Comparison of ENCODE assay signal across 25 cellular contexts in genomic region chr17:71978435-71978834, GRCh38.
DNase-seq lines count a peak whose midpoint lies in the region; ATAC-seq, FAIRE-seq and TF ChIP-seq lines count a peak whose summit lies in the region.
"Had no signal": no experiment of that assay in that cellular context is flagged by ENCODE, and none has a peak within 500 bp of the region (broad histone marks: within the 10 kb centered on the region; RNA-seq: fewer than 3 reads in every experiment).

No MANE protein-coding gene starts in this region.

- BruUV-seq in HCT116 (replicated peaks; lab: Mats Ljungman, UMichigan) (no TSS peak), GM12878 (replicated peaks; lab: Mats Ljungman, UMichigan) (no TSS peak)

- FAIRE-seq in A549 (lab: Jason Lieb, UNC): no peak
- FAIRE-seq in GM12878 (lab: Jason Lieb, UNC): no peak
- peak; percentile 95 for FAIRE-seq in keratinocyte (lab: Jason Lieb, UNC)
- FAIRE-seq: A204.1, D721Med, G401.6, HTR-8/SVneo had no signal

- POLR2A ChIA-PET in A549 (lab: Yijun Ruan, JAX) (no interaction called here), HCT116 (lab: Charles Lee) (no interaction called here), GM12878 (lab: Charles Lee) (no interaction called here)

- 35% methylated on average over 5 of the region's 5 CpGs for WGBS in A549 (ENCODE audit: missing lambda C conversion rate)
- WGBS in GM12878 (ENCODE audit: insufficient coverage, insufficient replicate concordance, low lambda C conversion rate, missing lambda C conversion rate): 4% methylated on average over 5 of the region's 5 CpGs

- H3K9me3 ChIP-seq in A549 (no peaks in the 10 kb centered on the region), HCT116 (ENCODE audit: control insufficient read depth in 1 of 2, insufficient read depth in 1 of 2, low read depth in 1 of 2, low read length in 2 of 2) (no peaks in the 10 kb centered on the region), GM12878 (replicated peaks; ENCODE audit: control insufficient read depth, insufficient read depth, low read length) (no peaks in the 10 kb centered on the region; the same call in 2 of the 3 replicates), keratinocyte (ENCODE audit: control insufficient read depth, low read depth, low read length) (no peaks in the 10 kb centered on the region)
- H3K9me3 ChIP-seq: HAP-1, SJSA1 had no signal

- no peaks in the 10 kb centered on the region for H3K9me1 ChIP-seq in keratinocyte (ENCODE audit: control insufficient read depth, extremely low read depth, insufficient read depth, low read length)

- H3K4me3 ChIP-seq in A549 (no peak overlapping the region), HCT116 (replicated peaks in 1 of 2; ENCODE audit: low read depth in 1 of 2, low read length in 2 of 2) (no peak overlapping the region), GM12878 (no peak overlapping the region), keratinocyte (ENCODE audit: control insufficient read depth in 2 of 3, extremely low read depth in 1 of 3, insufficient read depth in 2 of 3, low read depth in 1 of 3, low read length in 3 of 3) (no peak overlapping the region)
- H3K4me3 ChIP-seq: BLaER1 treated with 17β-estradiol and CSF1 and Interleukin-3, amounts not matched to agents 10 nM and 100 nM; HAP-1; PC-9; SJSA1 had no signal

- RAD21 ChIA-PET in HCT116 (lab: Charles Lee; ENCODE audit: low non-redundant PET in 1 of 2, low total read pairs in 2 of 2, uncharacterized antibody in 2 of 2, unreplicated experiment in 2 of 2): no interaction called here
- RAD21 ChIA-PET in GM12878 (lab: Charles Lee; ENCODE audit: unreplicated experiment): no interaction called here

- peaks cover 12% of the 10 kb centered on the region for H3K4me1 ChIP-seq in A549
- peaks cover 0 to 6% of the 10 kb centered on the region in 2 experiments; a peak in 2 of 4 replicates for H3K4me1 ChIP-seq in HCT116 (ENCODE audit: control insufficient read depth in 1 of 2, insufficient read depth in 2 of 2, low read length in 2 of 2)
- H3K4me1 ChIP-seq in GM12878 (ENCODE audit: control insufficient read depth, insufficient read depth, low read length): no peaks in the 10 kb centered on the region
- H3K4me1 ChIP-seq in keratinocyte (ENCODE audit: control insufficient read depth, extremely low read depth, insufficient read depth, low read length): peaks cover 30% of the 10 kb centered on the region
- H3K4me1 ChIP-seq: HAP-1 had no signal

- H3K9ac ChIP-seq in HCT116 (ENCODE audit: low read length) (no peak overlapping the region), GM12878 (ENCODE audit: control insufficient read depth, insufficient read depth, low read length) (no peak overlapping the region), keratinocyte (ENCODE audit: control insufficient read depth, extremely low read depth, insufficient read depth, low read length) (no peak overlapping the region)
- H3K9ac ChIP-seq: BLaER1 treated with 17β-estradiol and CSF1 and Interleukin-3, amounts not matched to agents 10 nM and 100 nM had no signal

- TF ChIP-seq RAD21 in A549 (conservative IDR thresholded peaks at IDR 0.05 in 1 of 2, IDR thresholded peaks at IDR 0.05 in 1 of 2): no peak
- TF ChIP-seq RAD21 in HCT116 (IDR thresholded peaks at IDR 0.05; ENCODE audit: low read depth): no peak
- TF ChIP-seq RAD21 in GM12878 (IDR thresholded peaks at IDR 0.05; ENCODE audit: insufficient read depth, low read depth, low read length): no peak

- SMC1A ChIA-PET in GM12878 (lab: Charles Lee; ENCODE audit: uncharacterized antibody, unreplicated experiment): no interaction called here

- H4K20me1 ChIP-seq in HCT116 (ENCODE audit: insufficient read depth) (no peaks in the 10 kb centered on the region), GM12878 (ENCODE audit: control insufficient read depth, insufficient read depth) (no peaks in the 10 kb centered on the region), keratinocyte (ENCODE audit: control insufficient read depth, extremely low read depth, insufficient read depth, low read length) (no peaks in the 10 kb centered on the region)
- H4K20me1 ChIP-seq: BLaER1 treated with 17β-estradiol and CSF1 and Interleukin-3, amounts not matched to agents 10 nM and 100 nM had no signal

- TF ChIP-seq CTCF in A549 (IDR thresholded peaks at IDR 0.05): no peak
- no peak for TF ChIP-seq CTCF in HCT116 (IDR thresholded peaks at IDR 0.05 in 2 of 3, conservative IDR thresholded peaks at IDR 0.05 in 1 of 3; ENCODE audit: borderline replicate concordance in 1 of 3, insufficient read depth in 1 of 3, low read depth in 2 of 3, low read length in 2 of 3)
- TF ChIP-seq CTCF in GM12878 (IDR thresholded peaks at IDR 0.05 in 2 of 3, conservative IDR thresholded peaks at IDR 0.05 in 1 of 3; ENCODE audit: control insufficient read depth in 2 of 3, extremely low read depth in 1 of 3, insufficient read depth in 1 of 3, low read depth in 3 of 3, low read length in 3 of 3): no peak
- TF ChIP-seq CTCF in keratinocyte (optimal IDR thresholded peaks at IDR 0.05 in 1 of 3, IDR thresholded peaks at IDR 0.05 in 1 of 3, conservative IDR thresholded peaks at IDR 0.05 in 1 of 3; ENCODE audit: extremely low read depth in 1 of 3, insufficient read depth in 2 of 3, low read length in 3 of 3): no peak

- H3K27me3 ChIP-seq in HCT116 (ENCODE audit: insufficient read depth, low read length) (no peaks in the 10 kb centered on the region), GM12878 (replicated peaks in 1 of 2; ENCODE audit: control insufficient read depth in 2 of 2, insufficient read depth in 2 of 2, low read length in 1 of 2) (no peaks in the 10 kb centered on the region), keratinocyte (ENCODE audit: control insufficient read depth, extremely low read depth, insufficient read depth, low read length) (no peaks in the 10 kb centered on the region)
- H3K27me3 ChIP-seq: BLaER1 treated with 17β-estradiol and CSF1 and Interleukin-3, amounts not matched to agents 10 nM and 100 nM; SJSA1 had no signal

- H2AFZ ChIP-seq in HCT116 (ENCODE audit: low read depth, low read length, poor library complexity, severe bottlenecking) (no peak overlapping the region), GM12878 (ENCODE audit: control insufficient read depth, low read depth, low read length) (no peak overlapping the region), keratinocyte (ENCODE audit: control insufficient read depth, low read length) (no peak overlapping the region)
- H2AFZ ChIP-seq: PC-9 had no signal

- dilution Hi-C loops in keratinocyte (cut with MboI; ENCODE audit: extremely low pct_ligation_motif_present, low sequenced_read_pairs): no loop called here

- no peak for DNase-seq in A549 (ENCODE audit: low read depth in 1 of 2, low spot score in 1 of 2)
- DNase-seq in HCT116 (ENCODE audit: low read depth, low spot score): no peak
- DNase-seq in GM12878 (ENCODE audit: low read depth, low spot score): no peak
- peak; percentile 81 for DNase-seq in keratinocyte (ENCODE audit: low read depth, low spot score)
- no peak for DNase-seq in NCI-H187 treated with DMSO at 0.1 percent for 48 hours (lab: John Stamatoyannopoulos, UW)
- no peak for DNase-seq in HCEC 1CT
- DNase-seq in kidney tubule cell (ENCODE audit: low spot score): no peak
- DNase-seq: AML-193; CD4-positive, alpha-beta T cell; GOT3; KBM-7; MM.1S; NCI-H2081 treated with DMSO at 0.1 percent for 48 hours; NCI-H524; NCI-H774; PC-9; Right ventricle myocardium superior; T-helper 1 cell had no signal

- no peak for TF ChIP-seq EP300 in A549 (IDR thresholded peaks at IDR 0.05)
- TF ChIP-seq EP300 in GM12878 (IDR thresholded peaks at IDR 0.05; ENCODE audit: borderline replicate concordance in 1 of 2, control insufficient read depth in 1 of 2, low read depth in 2 of 2, low read length in 2 of 2): no peak

- TF ChIP-seq POLR2A in A549 (IDR thresholded peaks at IDR 0.05; ENCODE audit: low read length) (no peak), HCT116 (IDR thresholded peaks at IDR 0.05; ENCODE audit: borderline replicate concordance, extremely low read depth, insufficient read depth, insufficient read length) (no peak), GM12878 (IDR thresholded peaks at IDR 0.05; ENCODE audit: low read depth, low read length) (no peak)

- H3K27ac ChIP-seq in A549 (no peak overlapping the region), HCT116 (ENCODE audit: low read depth, low read length) (no peak overlapping the region), GM12878 (ENCODE audit: control insufficient read depth, insufficient read depth) (no peak overlapping the region), keratinocyte (ENCODE audit: control insufficient read depth, insufficient read depth, low read length) (no peak overlapping the region)
- H3K27ac ChIP-seq: BLaER1 treated with 17β-estradiol and CSF1 and Interleukin-3, amounts not matched to agents 10 nM and 100 nM; PC-9; SJSA1 had no signal

- CTCF ChIA-PET in A549 (lab: Yijun Ruan, JAX) (no interaction called here), HCT116 (lab: Charles Lee) (no interaction called here), GM12878 (lab: Yijun Ruan, JAX) (no interaction called here)

- ATAC-seq in A549 (no peak), HCT116 (no peak), GM12878 (no peak)

- no peaks in the 10 kb centered on the region for H3K79me2 ChIP-seq in HCT116 (ENCODE audit: insufficient read depth, low read length)
- no peaks in the 10 kb centered on the region for H3K79me2 ChIP-seq in GM12878 (ENCODE audit: control insufficient read depth, insufficient read depth, low read length)
- H3K79me2 ChIP-seq in keratinocyte (ENCODE audit: control insufficient read depth, insufficient read depth, low read length): no peaks in the 10 kb centered on the region

- intact Hi-C loops in HCT116 (cut with micrococcal nuclease): no loop called here
- intact Hi-C loops in GM12878 (cut with micrococcal nuclease; ENCODE audit: unreplicated experiment): no loop called here

- in situ Hi-C loops in GM12878 (cut with MboI): no loop called here

- no peaks in the 10 kb centered on the region for H3K9me2 ChIP-seq in HCT116 (ENCODE audit: insufficient read depth)

- H3K36me3 ChIP-seq in HCT116 (ENCODE audit: control insufficient read depth in 1 of 2, insufficient read depth in 2 of 2, low read length in 2 of 2) (no peaks in the 10 kb centered on the region), GM12878 (ENCODE audit: control insufficient read depth in 2 of 2, insufficient read depth in 2 of 2, low read length in 1 of 2) (no peaks in the 10 kb centered on the region), keratinocyte (ENCODE audit: control insufficient read depth in 2 of 2, extremely low read depth in 1 of 2, insufficient read depth in 2 of 2, low read length in 2 of 2) (no peaks in the 10 kb centered on the region)
- H3K36me3 ChIP-seq: BLaER1 treated with 17β-estradiol and CSF1 and Interleukin-3, amounts not matched to agents 10 nM and 100 nM; HAP-1; SJSA1 had no signal

- H3K4me2 ChIP-seq in A549: no peak overlapping the region
- no peak overlapping the region for H3K4me2 ChIP-seq in HCT116 (ENCODE audit: low read length)
- H3K4me2 ChIP-seq in GM12878 (ENCODE audit: control insufficient read depth, insufficient read depth): no peak overlapping the region
- H3K4me2 ChIP-seq in keratinocyte (ENCODE audit: control insufficient read depth, extremely low read depth, insufficient read depth, low read depth, low read length): no peak overlapping the region
- H3K4me2 ChIP-seq: BLaER1 treated with 17β-estradiol and CSF1 and Interleukin-3, amounts not matched to agents 10 nM and 100 nM; PC-9 had no signal

Comparison
In these comparisons a context has a peak if more than half of its experiments do, and no peak if none do; other contexts are left out.
1. Of the 24 proteins assayed by ChIP-seq in both GM12878 and A549: peak only in GM12878: none; only in A549: none; in both: REST; in neither: 23.